In the genomic region with DNA sequence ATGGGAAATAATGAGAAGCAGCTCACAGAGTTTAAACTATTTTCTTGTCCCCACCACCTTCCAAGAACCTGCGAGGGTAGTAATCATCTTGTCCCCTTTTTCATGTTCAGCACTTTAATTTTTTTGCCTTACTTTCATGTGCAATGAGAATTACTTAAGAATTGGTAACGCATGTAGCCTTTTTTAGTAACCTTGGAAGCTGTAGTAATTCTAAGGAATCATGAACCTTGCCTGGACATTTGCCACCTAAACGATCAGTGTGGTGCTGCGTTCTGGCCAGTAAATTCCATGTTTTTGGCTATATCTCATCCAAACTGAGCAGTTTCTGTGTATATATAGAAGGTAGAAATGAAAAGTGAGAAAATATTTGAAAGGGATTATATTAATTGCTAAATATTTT, we compare ENCODE assay signal across 7 cellular contexts.
"Had no signal": no experiment of that assay in that cellular context is flagged by ENCODE, and none has a peak within 500 bp of the region (broad histone marks: within the 10 kb centered on the region; RNA-seq: fewer than 3 reads in every experiment).

No MANE protein-coding gene starts in this region.

- H3K4me2 ChIP-seq: GM23338 had no signal

- ATAC-seq: GM23338 had no signal

- DNase-seq: H9, HCEC 1CT, IMR-90 had no signal

- FAIRE-seq: H1, H54, HTR-8/SVneo had no signal

- H2AFZ ChIP-seq: GM23338 had no signal

- H3K4me3 ChIP-seq: GM23338 had no signal
